ENCODE assay signal across 12 cellular contexts in the genomic region with DNA sequence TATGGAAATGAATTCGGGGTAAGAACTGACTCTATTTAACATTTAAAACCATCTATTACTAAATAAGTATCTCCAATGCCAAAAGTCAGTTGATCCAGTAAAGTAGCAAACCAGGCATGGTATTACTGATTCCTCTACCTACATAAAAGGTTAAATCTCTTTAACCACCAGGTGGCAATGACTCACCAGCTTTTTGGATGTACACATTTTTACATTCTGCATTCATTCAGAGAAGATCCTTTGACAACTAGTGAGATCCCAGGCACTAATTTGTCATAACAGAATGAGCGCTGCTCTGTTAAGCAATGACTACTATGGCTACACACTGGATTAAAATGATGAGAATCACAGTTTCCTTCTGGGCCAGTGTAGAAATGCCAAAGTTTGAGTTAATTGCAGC.
A peak's percentile ranks its signal among the peaks of the same experiment; 100 is the strongest.
DNase-seq lines count a peak whose midpoint lies in the region; ATAC-seq and TF ChIP-seq lines count a peak whose summit lies in the region.
"Had no signal": no experiment of that assay in that cellular context is flagged by ENCODE, and none has a peak within 500 bp of the region (broad histone marks: within the 10 kb centered on the region; RNA-seq: fewer than 3 reads in every experiment).

No MANE protein-coding gene starts in this region.

- H3K56ac ChIP-seq in mesendoderm (ENCODE audit: low read length) = no peak overlapping the region

- no peaks in the 10 kb centered on the region for H3K79me1 ChIP-seq in mesendoderm (ENCODE audit: low read length)

- H3F3A ChIP-seq in GM23338 (replicated peaks; ENCODE audit: low read depth) = no peaks in the 10 kb centered on the region

- H3K36me3 Mint-ChIP-seq in GM23338 (ENCODE audit: low read depth) = peaks cover 4% of the 10 kb centered on the region; the same call in 1 of the 3 replicates
- H3K36me3 Mint-ChIP-seq in HFFc6 (ENCODE audit: low read depth) = no peaks in the 10 kb centered on the region

- H3K27ac ChIP-seq in GM23338 (ENCODE audit: low read depth) (no peak overlapping the region), mesendoderm (ENCODE audit: low read depth, low read length) (no peak overlapping the region)
- H3K27ac ChIP-seq: suprapubic skin had no signal

- H3K4ac ChIP-seq in mesendoderm (ENCODE audit: low read depth, low read length) = no peak overlapping the region

- H3K9ac ChIP-seq in adipocyte (ENCODE audit: low read length) (no peak overlapping the region), mesendoderm (ENCODE audit: low read length) (no peak overlapping the region)

- TF ChIP-seq CTCF in GM23338 (conservative IDR thresholded peaks at IDR 0.05; ENCODE audit: low read depth in 2 of 2) = peak; percentile 57 to 63
- TF ChIP-seq CTCF in HFFc6 (IDR thresholded peaks at IDR 0.05) = no peak

- no peaks in the 10 kb centered on the region for H4K20me1 ChIP-seq in GM23338 (replicated peaks; ENCODE audit: insufficient read depth)

- H3K4me3 Mint-ChIP-seq in GM23338 (no peak overlapping the region), HFFc6 (no peak overlapping the region)
- H3K4me3 Mint-ChIP-seq: activated CD4-positive, alpha-beta T cell treated with anti-CD3 and anti-CD28 coated beads, Interleukin-2, amount 10 ng/mL, durations not matched to agents 24 days and 14 days; central memory CD8-positive, alpha-beta T cell had no signal

- H2BK15ac ChIP-seq in mesendoderm (replicated peaks; ENCODE audit: low read depth) = no peak overlapping the region

- H3K4me1 Mint-ChIP-seq in GM23338 (no peaks in the 10 kb centered on the region), HFFc6 (ENCODE audit: low read depth) (no peaks in the 10 kb centered on the region)
- H3K4me1 Mint-ChIP-seq: activated CD4-positive, alpha-beta T cell treated with anti-CD3 and anti-CD28 coated beads, Interleukin-2, amount 10 ng/mL, durations not matched to agents 24 days and 14 days; central memory CD8-positive, alpha-beta T cell had no signal

- no peak overlapping the region for H3K23ac ChIP-seq in mesendoderm (ENCODE audit: low read length)

- H4K5ac ChIP-seq in mesendoderm (ENCODE audit: low read length) = no peak overlapping the region

- DNase-seq in GM23338 (ENCODE audit: low spot score) (peak; percentile 67), NCI-H1694 treated with DMSO at 0.1 percent for 48 hours (lab: John Stamatoyannopoulos, UW) (peak; percentile 51), adipocyte (ENCODE audit: low read depth) (peak; percentile 24), mesendoderm (peak; percentile 55), HFFc6 (no peak), EL (no peak)
- DNase-seq: activated CD4-positive, alpha-beta T cell treated with anti-CD3 and anti-CD28 coated beads, Interleukin-2, amount 10 ng/mL, durations not matched to agents 24 days and 14 days; kidney had no signal

- whole genome bisulfite sequencing in mesendoderm (ENCODE audit: extremely low coverage, insufficient coverage, low lambda C conversion rate) = no CpG with 5 or more reads among the region's 2 CpGs

- H3K36me3 ChIP-seq in GM23338 (ENCODE audit: insufficient read depth) (no peaks in the 10 kb centered on the region), adipocyte (ENCODE audit: control insufficient read depth, insufficient read depth, low read length, severe bottlenecking) (no peaks in the 10 kb centered on the region), mesendoderm (ENCODE audit: control insufficient read depth, insufficient read depth, low read length) (no peaks in the 10 kb centered on the region)
- H3K36me3 ChIP-seq: suprapubic skin had no signal

- no peaks in the 10 kb centered on the region for H3K27me3 Mint-ChIP-seq in GM23338 (ENCODE audit: insufficient read depth, low read depth, poor library complexity)
- H3K27me3 Mint-ChIP-seq in HFFc6 (ENCODE audit: insufficient read depth) = no peaks in the 10 kb centered on the region
- H3K27me3 Mint-ChIP-seq: activated CD4-positive, alpha-beta T cell treated with anti-CD3 and anti-CD28 coated beads, Interleukin-2, amount 10 ng/mL, durations not matched to agents 24 days and 14 days; central memory CD8-positive, alpha-beta T cell had no signal

- H3K9me3 ChIP-seq in adipocyte (ENCODE audit: control insufficient read depth, low read length) = peaks cover 9% of the 10 kb centered on the region
- H3K9me3 ChIP-seq: suprapubic skin had no signal

- no peak overlapping the region for H3K18ac ChIP-seq in mesendoderm (ENCODE audit: low read length)

- H3K9me3 Mint-ChIP-seq in GM23338 (peaks cover 9% of the 10 kb centered on the region; the same call in 2 of the 3 replicates), HFFc6 (peaks cover 25% of the 10 kb centered on the region)
- H3K9me3 Mint-ChIP-seq: activated CD4-positive, alpha-beta T cell treated with anti-CD3 and anti-CD28 coated beads, Interleukin-2, amount 10 ng/mL, durations not matched to agents 24 days and 14 days had no signal

- H3K4me1 ChIP-seq in GM23338 (ENCODE audit: insufficient read depth) = no peaks in the 10 kb centered on the region
- H3K4me1 ChIP-seq in adipocyte (ENCODE audit: control insufficient read depth, insufficient read depth, low read length) = no peaks in the 10 kb centered on the region
- no peaks in the 10 kb centered on the region for H3K4me1 ChIP-seq in mesendoderm (ENCODE audit: control insufficient read depth, low read depth, low read length)
- H3K4me1 ChIP-seq: suprapubic skin had no signal

- H3K9me2 ChIP-seq in GM23338 (ENCODE audit: insufficient read depth) = no peaks in the 10 kb centered on the region

- no peak overlapping the region for H4K8ac ChIP-seq in mesendoderm (ENCODE audit: low read depth, low read length)

- H3K79me2 ChIP-seq in GM23338 (replicated peaks; ENCODE audit: insufficient read depth) (no peaks in the 10 kb centered on the region), mesendoderm (ENCODE audit: control insufficient read depth, insufficient read depth, low read length) (no peaks in the 10 kb centered on the region)

- no peak overlapping the region for H2BK120ac ChIP-seq in mesendoderm (ENCODE audit: low read depth, low read length)

- H3K4me3 ChIP-seq in GM23338 = no peak overlapping the region
- no peak overlapping the region for H3K4me3 ChIP-seq in adipocyte (ENCODE audit: low read length)
- H3K4me3 ChIP-seq in mesendoderm (ENCODE audit: low read length) = no peak overlapping the region
- H3K4me3 ChIP-seq: suprapubic skin had no signal

- peak; percentile 55 for ATAC-seq in GM23338
- ATAC-seq in HG03354 (IDR thresholded peaks at IDR 0.05; ENCODE audit: poor library complexity, severe bottlenecking, unreplicated experiment) = no peak
- no peak for ATAC-seq in HG02970 (IDR thresholded peaks at IDR 0.05; ENCODE audit: low FRiP score, unreplicated experiment)

- H3K27ac Mint-ChIP-seq in GM23338 = no peak overlapping the region
- no peak overlapping the region for H3K27ac Mint-ChIP-seq in HFFc6
- H3K27ac Mint-ChIP-seq: activated CD4-positive, alpha-beta T cell treated with anti-CD3 and anti-CD28 coated beads, Interleukin-2, amount 10 ng/mL, durations not matched to agents 24 days and 14 days had no signal

- H3K4me2 ChIP-seq in GM23338 (no peak overlapping the region), mesendoderm (ENCODE audit: low read length) (no peak overlapping the region)

- H3K27me3 ChIP-seq in GM23338 (ENCODE audit: insufficient read depth) (no peaks in the 10 kb centered on the region), adipocyte (replicated peaks; ENCODE audit: control insufficient read depth, insufficient read depth, low read length) (no peaks in the 10 kb centered on the region), mesendoderm (ENCODE audit: insufficient read depth, low read length, poor library complexity) (no peaks in the 10 kb centered on the region)
- H3K27me3 ChIP-seq: suprapubic skin had no signal

- H2BK5ac ChIP-seq in mesendoderm (ENCODE audit: low read length) = no peak overlapping the region

- no peak overlapping the region for H2AFZ ChIP-seq in GM23338

- no peak overlapping the region for H2AK5ac ChIP-seq in mesendoderm (ENCODE audit: low read length)

TF ChIP-seq in GM23338, 12 proteins besides CTCF, POLR2A, EP300 and RAD21 (continues in another document):
- TF ChIP-seq NANOG (IDR thresholded peaks at IDR 0.05; ENCODE audit: borderline replicate concordance) (no peak), JUNB (IDR thresholded peaks at IDR 0.05; ENCODE audit: unreplicated experiment) (no peak), CREB1 (CRISPR knock-in tag; IDR thresholded peaks at IDR 0.05; ENCODE audit: low read depth) (no peak), EZH2phosphoT487 (IDR thresholded peaks at IDR 0.05; ENCODE audit: unreplicated experiment) (no peak), STAT1 (IDR thresholded peaks at IDR 0.05; ENCODE audit: unreplicated experiment) (no peak), ZNF331 (CRISPR knock-in tag; IDR thresholded peaks at IDR 0.05; ENCODE audit: low read depth) (no peak), POLR2AphosphoS5 (IDR thresholded peaks at IDR 0.05; ENCODE audit: low read depth) (no peak), EZH2 (IDR thresholded peaks at IDR 0.05; ENCODE audit: low read depth, unreplicated experiment) (no peak)

Comparison
In these comparisons a context has a peak if more than half of its experiments do, and no peak if none do; other contexts are left out.
1. DNase-seq: peak in GM23338 (single experiment), NCI-H1694 treated with DMSO at 0.1 percent for 48 hours (single experiment), adipocyte (single experiment) and mesendoderm (single experiment); none in HFFc6 (single experiment) and EL (single experiment).